8 cellular contexts compared by ENCODE assay signal in genomic region chr16:527015-527903, GRCh38. TPM values are rescaled to one million over a fixed set of nuclear protein-coding genes. Genes with fewer than 3 reads are reported as not detected.
DNase-seq lines count a peak whose midpoint lies in the region; ATAC-seq and TF ChIP-seq lines count a peak whose summit lies in the region.

Gene CAPN15 (plus strand): TSS chr16:527712. CDS start chr16:546839, 19,127 bp downstream.

- H3K27me3 ChIP-seq in kidney epithelial cell (ENCODE audit: control insufficient read depth, insufficient read depth, low read length), result no peaks in the 10 kb centered on the region

- no peak for TF ChIP-seq CTCF in kidney epithelial cell (IDR thresholded peaks at IDR 0.05; ENCODE audit: insufficient read depth, low read length, poor library complexity, severe bottlenecking)

- peaks cover 2% of the 10 kb centered on the region for H3K36me3 ChIP-seq in kidney epithelial cell (ENCODE audit: control insufficient read depth, insufficient read depth, low read length)

- ATAC-seq in GM19023 (IDR thresholded peaks at IDR 0.05; ENCODE audit: unreplicated experiment) (peak; percentile 64), HG03196 (IDR thresholded peaks at IDR 0.05; ENCODE audit: unreplicated experiment) (peak; percentile 66)

- DNase-seq in AG08395 (ENCODE audit: low spot score) (peak; percentile 86), NCI-H345 treated with DMSO at 0.1 percent for 48 hours (lab: John Stamatoyannopoulos, UW; ENCODE audit: unreplicated experiment) (peak; percentile 90), cerebellar cortex (ENCODE audit: low spot score) (peak; percentile 83), kidney epithelial cell (ENCODE audit: low read depth) (no peak)
- peak; percentile 88 for DNase-seq in activated CD4-positive, CD25-positive, alpha-beta regulatory T cell treated with anti-CD3 and anti-CD28 coated beads, Interleukin-2, amount 50 U/mL, for 72 hours
- DNase-seq in stimulated activated CD4-positive, alpha-beta T cell treated with anti-CD3 and anti-CD28 coated beads, Interleukin-15, amount 100 ng/mL, for 48 hours (ENCODE audit: low read depth in 2 of 2), result peak; percentile 77 to 81

- peak within 1 kb of the TSS; percentile 81 for H3K4me3 ChIP-seq in kidney epithelial cell (ENCODE audit: low read depth, low read length)

RNA-seq across cellular contexts. Expression of gene CAPN15, which starts in this region (rescaled TPM):
- total RNA-seq in kidney epithelial cell, result 47.1 and 54.5 TPM in 2 replicates
